ENCODE assay signal across 11 cellular contexts in genomic region chr5:150567031-150567680, GRCh38. TPM values are rescaled to one million over a fixed set of nuclear protein-coding genes. Genes with fewer than 3 reads are reported as not detected.
DNase-seq lines count a peak whose midpoint lies in the region; ATAC-seq and TF ChIP-seq lines count a peak whose summit lies in the region.
"Had no signal": no experiment of that assay in that cellular context is flagged by ENCODE, and none has a peak within 500 bp of the region (broad histone marks: within the 10 kb centered on the region; RNA-seq: fewer than 3 reads in every experiment).

No MANE protein-coding gene starts in this region.

- H3K27ac ChIP-seq in HL-60 (replicated peaks), result peak overlapping the region; percentile 15; the same call in 1 of the 2 replicates
- peak overlapping the region; percentile 90 for H3K27ac ChIP-seq in subcutaneous abdominal adipose tissue (ENCODE audit: low read depth, low read length)
- H3K27ac ChIP-seq: testis had no signal

- WGBS in lower leg skin, 2 donors, result 79 to 81% methylated on average over 3 of the region's 3 CpGs

- TF ChIP-seq CTCF in HL-60 (IDR thresholded peaks at IDR 0.05; ENCODE audit: insufficient read depth, low read length) (no peak), lower leg skin (IDR thresholded peaks at IDR 0.05) (no peak)

- DNase-seq in HL-60 (ENCODE audit: low read depth in 1 of 2, low spot score in 1 of 2), result peak; percentile 45 to 57
- peak; percentile 88 for DNase-seq in SKM-1 treated with dmso at 0.1 percent for 144 hours (lab: John Stamatoyannopoulos, UW; ENCODE audit: unreplicated experiment)
- no peak for DNase-seq in left ventricle myocardium superior
- no peak for DNase-seq in activated CD8-positive, alpha-beta memory T cell treated with anti-CD3 and anti-CD28 coated beads, Interleukin-2, amount 50 U/mL, for 48 hours
- no peak for DNase-seq in lower leg skin (ENCODE audit: low spot score in 2 of 2)
- DNase-seq: activated CD4-positive, alpha-beta T cell treated with anti-CD3 and anti-CD28 coated beads, Interleukin-2, amount 10 ng/mL, durations not matched to agents 24 days and 14 days; activated naive CD4-positive, alpha-beta T cell; SHP77 treated with DMSO at 0.1 percent for 48 hours; testis had no signal

- ATAC-seq in left ventricle myocardium superior, result peak; percentile 89
- ATAC-seq in HG03439 (IDR thresholded peaks at IDR 0.05; ENCODE audit: unreplicated experiment), result no peak

- no peaks in the 10 kb centered on the region for H3K27me3 ChIP-seq in HL-60 (ENCODE audit: insufficient read depth, poor library complexity, severe bottlenecking)
- H3K27me3 ChIP-seq in subcutaneous abdominal adipose tissue (ENCODE audit: control insufficient read depth in 5 of 5, insufficient read depth in 4 of 5, low read length in 5 of 5), result no peaks in the 10 kb centered on the region
- H3K27me3 ChIP-seq: testis had no signal

- peak overlapping the region in 1 of 5 donors; percentile 48 for H3K9ac ChIP-seq in subcutaneous abdominal adipose tissue (ENCODE audit: low read length in 5 of 5)

- peaks cover 0 to 36% (median 18%) of the 10 kb centered on the region in 5 donors for H3K4me1 ChIP-seq in subcutaneous abdominal adipose tissue (ENCODE audit: control insufficient read depth in 5 of 5, insufficient read depth in 5 of 5, low read length in 5 of 5)
- H3K4me1 ChIP-seq: testis had no signal

- H3K4me3 ChIP-seq in HL-60 (replicated peaks; ENCODE audit: insufficient read depth, low read length) (no peak overlapping the region), subcutaneous abdominal adipose tissue (ENCODE audit: low read depth in 1 of 5, low read length in 5 of 5) (no peak overlapping the region), lower leg skin (ENCODE audit: low read depth, poor library complexity, severe bottlenecking) (no peak overlapping the region)
- H3K4me3 ChIP-seq: testis had no signal

- TF ChIP-seq POLR2A in lower leg skin (IDR thresholded peaks at IDR 0.05), result no peak

- intact Hi-C loops in left ventricle myocardium superior (cut with micrococcal nuclease), result loop anchor here (10.0 kb wide), 2 partner anchors 88 to 278 kb away; partner anchors contain the start of gene IRGM
- intact Hi-C loops in lower leg skin (cut with DNase I; ENCODE audit: low total_unique reads), result no loop called here

- H3K9me3 ChIP-seq in subcutaneous abdominal adipose tissue (ENCODE audit: control insufficient read depth in 5 of 5, low read length in 5 of 5), result peaks cover 0 to 5% (median 3%) of the 10 kb centered on the region in 5 donors
- H3K9me3 ChIP-seq: testis had no signal

- no peaks in the 10 kb centered on the region for H3K36me3 ChIP-seq in subcutaneous abdominal adipose tissue (ENCODE audit: control insufficient read depth in 5 of 5, insufficient read depth in 5 of 5, low read length in 5 of 5)

RNA-seq across cellular contexts. Expression of gene NDST1, which starts 59.2 kb away (rescaled TPM):
- total RNA-seq in left ventricle myocardium superior (57.9 TPM), lower leg skin (100 to 1,000 TPM in 3 of 4 donors, 10 to 100 TPM in 1; 62.9 to 127 (median 115) TPM)

Comparison
In these comparisons a context has a peak if more than half of its experiments do, and no peak if none do; other contexts are left out.
1. DNase-seq: peak in HL-60 (2 of 2) and SKM-1 treated with dmso at 0.1 percent for 144 hours (single experiment); none in left ventricle myocardium superior (single experiment), activated CD8-positive, alpha-beta memory T cell treated with anti-CD3 and anti-CD28 coated beads, Interleukin-2, amount 50 U/mL, for 48 hours (single experiment) and lower leg skin (0 of 2).